In the genomic region with DNA sequence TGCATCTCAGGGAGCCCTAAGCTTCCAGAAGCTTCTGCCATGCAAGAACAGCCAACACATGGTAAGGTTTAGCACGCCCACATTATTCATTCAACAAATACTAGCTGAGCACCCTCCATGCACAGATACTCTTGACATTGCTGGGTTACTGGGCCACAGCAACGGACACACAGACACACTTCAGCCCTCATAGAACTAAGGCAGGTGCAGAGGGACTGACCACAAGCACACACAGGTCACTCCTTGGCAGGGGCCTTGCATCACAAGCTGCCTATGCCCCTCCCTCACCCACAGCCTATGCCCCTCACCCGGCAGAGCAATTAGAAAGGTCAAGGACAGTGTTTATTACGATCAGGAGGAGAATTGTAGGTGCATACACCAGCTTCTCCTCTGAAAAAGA, we compare ENCODE assay signal across 21 cellular contexts. TPM values are rescaled to one million over a fixed set of nuclear protein-coding genes. Genes with fewer than 3 reads are reported as not detected.
DNase-seq lines count a peak whose midpoint lies in the region; ATAC-seq and TF ChIP-seq lines count a peak whose summit lies in the region.
"Had no signal": no experiment of that assay in that cellular context is flagged by ENCODE, and none has a peak within 500 bp of the region (broad histone marks: within the 10 kb centered on the region; RNA-seq: fewer than 3 reads in every experiment).

No MANE protein-coding gene starts in this region.

- H3K4me1 Mint-ChIP-seq in neural progenitor cell = peaks cover 37% of the 10 kb centered on the region
- H3K4me1 Mint-ChIP-seq: B cell had no signal

- peaks cover 13% of the 10 kb centered on the region for H3F3A ChIP-seq in neural progenitor cell (ENCODE audit: low read depth)

- WGBS in esophagus squamous epithelium, 2 donors = 72% methylated on average over 3 of the region's 4 CpGs; no CpG with 5 or more reads in 1 of the 2 donors

- H4K20me1 ChIP-seq in neural progenitor cell (ENCODE audit: low read depth) = no peaks in the 10 kb centered on the region
- H4K20me1 ChIP-seq: BLaER1 treated with 17β-estradiol and CSF1 and Interleukin-3, amounts not matched to agents 10 nM and 100 nM had no signal

- no peaks in the 10 kb centered on the region for H3K27me3 ChIP-seq in left lung
- H3K27me3 ChIP-seq in neural progenitor cell = no peaks in the 10 kb centered on the region
- no peaks in the 10 kb centered on the region for H3K27me3 ChIP-seq in esophagus squamous epithelium
- H3K27me3 ChIP-seq: BLaER1 treated with 17β-estradiol and CSF1 and Interleukin-3, amounts not matched to agents 10 nM and 100 nM had no signal

- no peak overlapping the region for H3K4me3 ChIP-seq in left lung
- H3K4me3 ChIP-seq in neural progenitor cell = no peak overlapping the region
- no peak overlapping the region for H3K4me3 ChIP-seq in esophagus squamous epithelium
- H3K4me3 ChIP-seq: A549; BLaER1 treated with 17β-estradiol and CSF1 and Interleukin-3, amounts not matched to agents 10 nM and 100 nM had no signal

- H3K27ac Mint-ChIP-seq in neural progenitor cell = peak overlapping the region; percentile 58
- H3K27ac Mint-ChIP-seq: B cell; CD4-positive, alpha-beta T cell; CD8-positive, alpha-beta T cell had no signal

- TF ChIP-seq CTCF in left lung (IDR thresholded peaks at IDR 0.05) = no peak
- TF ChIP-seq CTCF in neural progenitor cell (IDR thresholded peaks at IDR 0.05) = no peak
- no peak for TF ChIP-seq CTCF in esophagus squamous epithelium (IDR thresholded peaks at IDR 0.05)

- peaks cover 7% of the 10 kb centered on the region for H3K27me3 Mint-ChIP-seq in neural progenitor cell (ENCODE audit: insufficient read depth, low read depth)

- peaks cover 2% of the 10 kb centered on the region for H3K9me3 Mint-ChIP-seq in neural progenitor cell
- H3K9me3 Mint-ChIP-seq: CD4-positive, alpha-beta T cell; CD8-positive, alpha-beta T cell had no signal

- ATAC-seq in left lung = peak; percentile 67
- ATAC-seq: A549; CD8-positive, alpha-beta T cell had no signal

- no peak for TF ChIP-seq RAD21 in Ishikawa (IDR thresholded peaks at IDR 0.05; ENCODE audit: low read depth)

- no peaks in the 10 kb centered on the region for H3K79me2 ChIP-seq in neural progenitor cell (ENCODE audit: low read depth)

- H3K9ac ChIP-seq in neural progenitor cell = no peak overlapping the region
- H3K9ac ChIP-seq: BLaER1 treated with 17β-estradiol and CSF1 and Interleukin-3, amounts not matched to agents 10 nM and 100 nM had no signal

- no peak overlapping the region for H2AFZ ChIP-seq in neural progenitor cell (replicated peaks)

- H3K9me3 ChIP-seq in left lung (no peaks in the 10 kb centered on the region), neural progenitor cell (ENCODE audit: low read depth) (no peaks in the 10 kb centered on the region), esophagus squamous epithelium (no peaks in the 10 kb centered on the region)
- H3K9me3 ChIP-seq: A549; BLaER1 treated with 17β-estradiol and CSF1 and Interleukin-3, amounts not matched to agents 10 nM and 100 nM; Caco-2 had no signal

- H3K36me3 ChIP-seq in left lung = no peaks in the 10 kb centered on the region
- H3K36me3 ChIP-seq in neural progenitor cell = no peaks in the 10 kb centered on the region
- no peaks in the 10 kb centered on the region for H3K36me3 ChIP-seq in esophagus squamous epithelium
- H3K36me3 ChIP-seq: BLaER1 treated with 17β-estradiol and CSF1 and Interleukin-3, amounts not matched to agents 10 nM and 100 nM had no signal

- peaks cover 0 to 3% of the 10 kb centered on the region in 2 donors for H3K4me1 ChIP-seq in left lung
- H3K4me1 ChIP-seq in neural progenitor cell = peaks cover 13% of the 10 kb centered on the region
- H3K4me1 ChIP-seq in esophagus squamous epithelium = peaks cover 4 to 32% (median 7%) of the 10 kb centered on the region in 3 donors
- H3K4me1 ChIP-seq: A549, Caco-2 had no signal

- H3K4me3 Mint-ChIP-seq in neural progenitor cell = no peak overlapping the region
- H3K4me3 Mint-ChIP-seq: B cell; CD4-positive, alpha-beta T cell; CD8-positive, alpha-beta T cell had no signal

- intact Hi-C loops in left lung (cut with DNase I) (no loop called here), esophagus squamous epithelium (cut with DNase I) (no loop called here)

- H3K36me3 Mint-ChIP-seq in neural progenitor cell = no peaks in the 10 kb centered on the region
- H3K36me3 Mint-ChIP-seq: CD8-positive, alpha-beta T cell had no signal

- H3K4me2 ChIP-seq in neural progenitor cell = no peak overlapping the region
- H3K4me2 ChIP-seq: A549; BLaER1 treated with 17β-estradiol and CSF1 and Interleukin-3, amounts not matched to agents 10 nM and 100 nM had no signal

- H3K27ac ChIP-seq in left lung (no peak overlapping the region), neural progenitor cell (no peak overlapping the region), esophagus squamous epithelium (no peak overlapping the region)
- H3K27ac ChIP-seq: 22Rv1; A549; BLaER1 treated with 17β-estradiol and CSF1 and Interleukin-3, amounts not matched to agents 10 nM and 100 nM; C4-2B had no signal

- TF ChIP-seq POLR2A in esophagus squamous epithelium (IDR thresholded peaks at IDR 0.05) = no peak

- TF ChIP-seq EP300 in Ishikawa (IDR thresholded peaks at IDR 0.05; ENCODE audit: borderline replicate concordance) = no peak

- peak; percentile 44 for DNase-seq in DMS53 (lab: John Stamatoyannopoulos, UW)
- no peak for DNase-seq in DMS53 treated with DMSO at 0.1 percent for 48 hours (lab: John Stamatoyannopoulos, UW; ENCODE audit: unreplicated experiment)
- DNase-seq in left lung = no peak
- no peak for DNase-seq in neural progenitor cell (ENCODE audit: low spot score)
- no peak for DNase-seq in activated CD4-positive, alpha-beta T cell treated with anti-CD3 and anti-CD28 coated beads, Interleukin-2, amount 50 U/mL, for 48 hours
- DNase-seq in esophagus squamous epithelium (lab: John Stamatoyannopoulos, UW) = no peak
- DNase-seq in NCI-H1048 (lab: John Stamatoyannopoulos, UW) = no peak
- DNase-seq: AML-193; Caco-2; Calu3; CD4-positive, alpha-beta T cell; CD8-positive, alpha-beta T cell; DMS79 treated with DMSO at 0.1 percent for 48 hours; GF-D8 had no signal

TF ChIP-seq in Ishikawa, 13 proteins besides CTCF, POLR2A, EP300 and RAD21:
- TF ChIP-seq, protein P1, sequence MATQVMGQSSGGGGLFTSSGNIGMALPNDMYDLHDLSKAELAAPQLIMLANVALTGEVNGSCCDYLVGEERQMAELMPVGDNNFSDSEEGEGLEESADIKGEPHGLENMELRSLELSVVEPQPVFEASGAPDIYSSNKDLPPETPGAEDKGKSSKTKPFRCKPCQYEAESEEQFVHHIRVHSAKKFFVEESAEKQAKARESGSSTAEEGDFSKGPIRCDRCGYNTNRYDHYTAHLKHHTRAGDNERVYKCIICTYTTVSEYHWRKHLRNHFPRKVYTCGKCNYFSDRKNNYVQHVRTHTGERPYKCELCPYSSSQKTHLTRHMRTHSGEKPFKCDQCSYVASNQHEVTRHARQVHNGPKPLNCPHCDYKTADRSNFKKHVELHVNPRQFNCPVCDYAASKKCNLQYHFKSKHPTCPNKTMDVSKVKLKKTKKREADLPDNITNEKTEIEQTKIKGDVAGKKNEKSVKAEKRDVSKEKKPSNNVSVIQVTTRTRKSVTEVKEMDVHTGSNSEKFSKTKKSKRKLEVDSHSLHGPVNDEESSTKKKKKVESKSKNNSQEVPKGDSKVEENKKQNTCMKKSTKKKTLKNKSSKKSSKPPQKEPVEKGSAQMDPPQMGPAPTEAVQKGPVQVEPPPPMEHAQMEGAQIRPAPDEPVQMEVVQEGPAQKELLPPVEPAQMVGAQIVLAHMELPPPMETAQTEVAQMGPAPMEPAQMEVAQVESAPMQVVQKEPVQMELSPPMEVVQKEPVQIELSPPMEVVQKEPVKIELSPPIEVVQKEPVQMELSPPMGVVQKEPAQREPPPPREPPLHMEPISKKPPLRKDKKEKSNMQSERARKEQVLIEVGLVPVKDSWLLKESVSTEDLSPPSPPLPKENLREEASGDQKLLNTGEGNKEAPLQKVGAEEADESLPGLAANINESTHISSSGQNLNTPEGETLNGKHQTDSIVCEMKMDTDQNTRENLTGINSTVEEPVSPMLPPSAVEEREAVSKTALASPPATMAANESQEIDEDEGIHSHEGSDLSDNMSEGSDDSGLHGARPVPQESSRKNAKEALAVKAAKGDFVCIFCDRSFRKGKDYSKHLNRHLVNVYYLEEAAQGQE (IDR thresholded peaks at IDR 0.05; ENCODE audit: low read depth) = no peak
- TF ChIP-seq TCF12 (IDR thresholded peaks at IDR 0.05; ENCODE audit: low read depth) = no peak
- TF ChIP-seq, protein P2, sequence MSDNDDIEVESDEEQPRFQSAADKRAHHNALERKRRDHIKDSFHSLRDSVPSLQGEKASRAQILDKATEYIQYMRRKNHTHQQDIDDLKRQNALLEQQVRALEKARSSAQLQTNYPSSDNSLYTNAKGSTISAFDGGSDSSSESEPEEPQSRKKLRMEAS (IDR thresholded peaks at IDR 0.05) = peak; percentile 70; the same call in 1 of the 2 replicates

RNA-seq across cellular contexts. Expression of a gene that starts 15.8 kb away (rescaled TPM):
- total RNA-seq in left lung (under 1 TPM; 0.12 to 0.37 TPM), neural progenitor cell (ENCODE audit: low replicate concordance) (0.06 and 0.37 TPM in 2 replicates), esophagus squamous epithelium (not detected)
- total RNA-seq: A172; Calu3; CD4-positive, alpha-beta T cell; CD8-positive, alpha-beta T cell had no signal
